Comparison of ENCODE assay signal across 1 cellular context in genomic region chr2:26726229-26726628, GRCh38.
TF ChIP-seq lines count a peak whose summit lies in the region.

No MANE protein-coding gene starts in this region.

TF ChIP-seq in K562, 482 proteins besides CTCF, POLR2A, EP300 and RAD21:
- TF ChIP-seq SMARCA5 (IDR thresholded peaks at IDR 0.05) = 0 out of 2 replicates have a peak, but pooled peaks have one; percentile 61
- no peak for TF ChIP-seq KAT7 (CRISPR knock-in tag; IDR thresholded peaks at IDR 0.05; ENCODE audit: borderline replicate concordance)
- TF ChIP-seq, protein P1, sequence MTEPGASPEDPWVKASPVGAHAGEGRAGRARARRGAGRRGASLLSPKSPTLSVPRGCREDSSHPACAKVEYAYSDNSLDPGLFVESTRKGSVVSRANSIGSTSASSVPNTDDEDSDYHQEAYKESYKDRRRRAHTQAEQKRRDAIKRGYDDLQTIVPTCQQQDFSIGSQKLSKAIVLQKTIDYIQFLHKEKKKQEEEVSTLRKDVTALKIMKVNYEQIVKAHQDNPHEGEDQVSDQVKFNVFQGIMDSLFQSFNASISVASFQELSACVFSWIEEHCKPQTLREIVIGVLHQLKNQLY (CRISPR knock-in tag; conservative IDR thresholded peaks at IDR 0.05) = no peak
- TF ChIP-seq, protein P2, sequence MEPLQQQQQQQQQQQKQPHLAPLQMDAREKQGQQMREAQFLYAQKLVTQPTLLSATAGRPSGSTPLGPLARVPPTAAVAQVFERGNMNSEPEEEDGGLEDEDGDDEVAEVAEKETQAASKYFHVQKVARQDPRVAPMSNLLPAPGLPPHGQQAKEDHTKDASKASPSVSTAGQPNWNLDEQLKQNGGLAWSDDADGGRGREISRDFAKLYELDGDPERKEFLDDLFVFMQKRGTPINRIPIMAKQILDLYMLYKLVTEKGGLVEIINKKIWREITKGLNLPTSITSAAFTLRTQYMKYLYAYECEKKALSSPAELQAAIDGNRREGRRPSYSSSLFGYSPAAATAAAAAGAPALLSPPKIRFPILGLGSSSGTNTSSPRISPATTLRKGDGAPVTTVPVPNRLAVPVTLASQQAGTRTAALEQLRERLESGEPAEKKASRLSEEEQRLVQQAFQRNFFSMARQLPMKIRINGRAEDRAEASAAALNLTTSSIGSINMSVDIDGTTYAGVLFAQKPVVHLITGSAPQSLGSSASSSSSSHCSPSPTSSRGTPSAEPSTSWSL (CRISPR knock-in tag; IDR thresholded peaks at IDR 0.05; ENCODE audit: borderline replicate concordance) = no peak
- TF ChIP-seq NR2C1 (IDR thresholded peaks at IDR 0.05) = no peak
- no peak for TF ChIP-seq NR2C1 (tag; IDR thresholded peaks at IDR 0.05)
- no peak for TF ChIP-seq TRIM24 (IDR thresholded peaks at IDR 0.05)
- TF ChIP-seq KDM1A (IDR thresholded peaks at IDR 0.05) = peak in 1 of 2 experiments; percentile 6; a peak in 1 of 4 replicates
- TF ChIP-seq ZNF436 (CRISPR knock-in tag; IDR thresholded peaks at IDR 0.05) = peak; percentile 71
- TF ChIP-seq MCM2 (IDR thresholded peaks at IDR 0.05; ENCODE audit: low read depth) = no peak
- TF ChIP-seq RBM25 (IDR thresholded peaks at IDR 0.05; ENCODE audit: low read depth, low read length, severe bottlenecking) = peak; percentile 81
- TF ChIP-seq CBX8 (IDR thresholded peaks at IDR 0.05; ENCODE audit: borderline replicate concordance, extremely low read depth, low read depth, low read length, poor library complexity, severe bottlenecking) = no peak
- TF ChIP-seq ZFP36 (IDR thresholded peaks at IDR 0.05; ENCODE audit: low read depth, low read length, partially characterized antibody) = peak; percentile 97
- 0 out of 2 replicates have a peak, but pooled peaks have one; percentile 65 for TF ChIP-seq BCOR (IDR thresholded peaks at IDR 0.05)
- no peak for TF ChIP-seq SRSF3 (IDR thresholded peaks at IDR 0.05; ENCODE audit: insufficient read depth, low read length)
